8 cellular contexts compared by ENCODE assay signal in genomic region chr19:10871711-10872550, GRCh38. TPM values are rescaled to one million over a fixed set of nuclear protein-coding genes. Genes with fewer than 3 reads are reported as not detected.
A peak's percentile ranks its signal among the peaks of the same experiment; 100 is the strongest.
DNase-seq lines count a peak whose midpoint lies in the region; ATAC-seq, FAIRE-seq and TF ChIP-seq lines count a peak whose summit lies in the region.

No MANE protein-coding gene starts in this region.

- H3K4me2 ChIP-seq in PC-9: peak overlapping the region; percentile 98

- peaks cover 51% of the 10 kb centered on the region for H3K79me2 ChIP-seq in PC-9 (ENCODE audit: low read depth)

- under 1% methylated on average over 91 of the region's 91 CpGs for WGBS in right cardiac atrium
- WGBS in sigmoid colon, 2 donors: 1% methylated on average over 91 of the region's 91 CpGs

- H3K9me2 ChIP-seq in PC-9 (ENCODE audit: insufficient read depth): no peaks in the 10 kb centered on the region

- H3K36me3 Mint-ChIP-seq in activated naive CD8-positive, alpha-beta T cell: no peaks in the 10 kb centered on the region

- no peaks in the 10 kb centered on the region for H3K36me3 ChIP-seq in H7 (replicated peaks; ENCODE audit: control insufficient read depth, insufficient read depth, low read length)
- H3K36me3 ChIP-seq in PC-9 (ENCODE audit: low read depth): no peaks in the 10 kb centered on the region
- H3K36me3 ChIP-seq in sigmoid colon: no peaks in the 10 kb centered on the region

- no peak for FAIRE-seq in D721Med (lab: Jason Lieb, UNC)

- H3K4me3 ChIP-seq in H7 (ENCODE audit: insufficient read depth, low read depth, low read length) (peak overlapping the region; percentile 72), PC-9 (peak overlapping the region; percentile 85), right cardiac atrium (ENCODE audit: low read length) (peak overlapping the region; percentile 98), sigmoid colon (peak overlapping the region; percentile 70 to 98 (median 96))

- H4K20me1 ChIP-seq in PC-9 (ENCODE audit: insufficient read depth): no peaks in the 10 kb centered on the region

- peak overlapping the region; percentile 6; the same call in 1 of the 2 replicates for H3K27ac ChIP-seq in PC-9
- peak overlapping the region; percentile 76 for H3K27ac ChIP-seq in right cardiac atrium (ENCODE audit: low read length)
- peak overlapping the region; percentile 78 to 96 (median 91) for H3K27ac ChIP-seq in sigmoid colon

- peak in 1 of 2 donors; percentile 3 for ATAC-seq in right cardiac atrium

- peaks cover 23% of the 10 kb centered on the region for H3K4me1 Mint-ChIP-seq in activated naive CD8-positive, alpha-beta T cell (ENCODE audit: low read depth)

- TF ChIP-seq CTCF in D721Med (IDR thresholded peaks at IDR 0.05; ENCODE audit: insufficient read depth, missing control alignments) (no peak), PC-9 (conservative IDR thresholded peaks at IDR 0.05) (no peak; the same call in 1 of the 2 replicates), sigmoid colon (IDR thresholded peaks at IDR 0.05) (peak in 2 of 4 experiments; percentile 14 to 17)

- peaks cover 12% of the 10 kb centered on the region for H3F3A ChIP-seq in PC-9 (ENCODE audit: insufficient read depth, low read depth)

- no peak for TF ChIP-seq EP300 in sigmoid colon (IDR thresholded peaks at IDR 0.05)

- DNase-seq in D721Med (ENCODE audit: insufficient read length, low spot score) (peak; percentile 31), H7 (peak; percentile 82), PC-9 (peak in 1 of 2 experiments; percentile 31), right cardiac atrium (peak; percentile 64 to 85 (median 82)), sigmoid colon (peak; percentile 83), cortex of kidney (lab: John Stamatoyannopoulos, UW) (no peak), NOMO-1 treated with dmso at 0.1 percent for 144 hours (lab: John Stamatoyannopoulos, UW; ENCODE audit: unreplicated experiment) (no peak)

- no peaks in the 10 kb centered on the region for H3K27me3 Mint-ChIP-seq in activated naive CD8-positive, alpha-beta T cell

- peak overlapping the region; percentile 88 for H3K4me3 Mint-ChIP-seq in activated naive CD8-positive, alpha-beta T cell

- H3K9me3 Mint-ChIP-seq in activated naive CD8-positive, alpha-beta T cell (ENCODE audit: low read depth): no peaks in the 10 kb centered on the region

- TF ChIP-seq POLR2A in sigmoid colon (IDR thresholded peaks at IDR 0.05): no peak

- POLR2A ChIA-PET in PC-9 (lab: Charles Lee; ENCODE audit: unreplicated experiment): interaction anchor here (0.7 kb wide), 2 partner anchors 12 to 73 kb away, joined by 3 to 4 read pairs; no protein-coding TSS in a partner anchor

- intact Hi-C loops in PC-9 (cut with micrococcal nuclease; ENCODE audit: unreplicated experiment): loop anchor here (1.0 to 5.0 kb wide), 4 partner anchors 27 to 265 kb away; partner anchors contain the start of genes TIMM29 and YIPF2
- intact Hi-C loops in right cardiac atrium (cut with DNase I): loop anchor here in 3 of 4 donors (2.0 to 10.0 kb wide), 3 partner anchors 37 to 55 kb away; partner anchors contain the start of genes TIMM29 (in 3 of the 3) and YIPF2 (in 3 of the 3)
- intact Hi-C loops in sigmoid colon (cut with DNase I): loop anchor here (2.0 kb wide), 2 partner anchors 35 to 57 kb away; partner anchors contain the start of genes TIMM29, TMED1 and YIPF2

- H3K27me3 ChIP-seq in H7 (ENCODE audit: control insufficient read depth, insufficient read depth, low read length) (no peaks in the 10 kb centered on the region), PC-9 (ENCODE audit: insufficient read depth, low read depth) (no peaks in the 10 kb centered on the region), right cardiac atrium (ENCODE audit: control insufficient read depth, insufficient read depth) (no peaks in the 10 kb centered on the region), sigmoid colon (no peaks in the 10 kb centered on the region)

- peak overlapping the region; percentile 77 for H3K27ac Mint-ChIP-seq in activated naive CD8-positive, alpha-beta T cell

- H3K9me3 ChIP-seq in PC-9 (ENCODE audit: insufficient read depth, low read depth): no peaks in the 10 kb centered on the region
- no peaks in the 10 kb centered on the region for H3K9me3 ChIP-seq in right cardiac atrium (ENCODE audit: control insufficient read depth, low read length)
- no peaks in the 10 kb centered on the region for H3K9me3 ChIP-seq in sigmoid colon

- H2AFZ ChIP-seq in PC-9: peak overlapping the region; percentile 87

- no TSS peak for BruUV-seq in PC-9 (replicated peaks; lab: Mats Ljungman, UMichigan)

- CTCF ChIA-PET in PC-9 (lab: Charles Lee): interaction anchor here (0.9 kb wide), 1 partner anchor 68 kb away, joined by 9 read pairs; no protein-coding TSS in a partner anchor

- peaks cover 17% of the 10 kb centered on the region for H3K4me1 ChIP-seq in PC-9 (replicated peaks; ENCODE audit: insufficient read depth)
- peaks cover 2% of the 10 kb centered on the region for H3K4me1 ChIP-seq in right cardiac atrium (ENCODE audit: control insufficient read depth, insufficient read depth, low read length)
- peaks cover 0 to 52% (median 37%) of the 10 kb centered on the region in 4 donors for H3K4me1 ChIP-seq in sigmoid colon

RNA-seq across cellular contexts. Expression of gene CARM1, which starts 0.6 kb away (rescaled TPM):
- total RNA-seq in H7 (2014; rRNA removed; shearing (Covaris generic)): 117 and 151 TPM in 2 replicates
- total RNA-seq in PC-9 (2021) (56.0 and 63.7 TPM in 2 replicates), right cardiac atrium (10 to 100 TPM; 30.8 to 37.2 (median 32.6) TPM), sigmoid colon (10 to 100 TPM; 18.1 to 24.9 (median 20.8) TPM)
- polyA plus RNA-seq in right cardiac atrium (35.2 TPM), sigmoid colon (10 to 100 TPM; 21.6 to 51.8 (median 29.4) TPM)

RNA-seq across cellular contexts. Expression of gene C19orf38, which starts 23.7 kb away (rescaled TPM):
- total RNA-seq in H7 (2014; rRNA removed; shearing (Covaris generic)): 0.59 and 5.0 TPM in 2 replicates
- total RNA-seq in PC-9 (2021): 0.59 and 1.4 TPM in 2 replicates
- 1 to 10 TPM in 1 of 4 donors, under 1 TPM in 3; 0.39 to 1.4 (median 0.64) TPM for total RNA-seq in right cardiac atrium
- polyA plus RNA-seq in right cardiac atrium: 0.23 TPM
- 1 to 10 TPM in 2 of 4 donors, under 1 TPM in 1, not detected in 1; 0.99 to 2.1 (median 2.0) TPM for total RNA-seq in sigmoid colon
- 1 to 10 TPM in 2 of 3 donors, under 1 TPM in 1; 0.92 to 3.3 (median 1.2) TPM for polyA plus RNA-seq in sigmoid colon

RNA-seq across cellular contexts. Expression of gene TMED1, which starts 35.9 kb away (rescaled TPM):
- total RNA-seq in H7 (2014; rRNA removed; shearing (Covaris generic)): 49.5 and 50.3 TPM in 2 replicates
- total RNA-seq in PC-9 (2021) (21.3 and 31.4 TPM in 2 replicates), right cardiac atrium (10 to 100 TPM; 24.6 to 30.4 (median 27.8) TPM), sigmoid colon (10 to 100 TPM; 14.1 to 35.3 (median 28.9) TPM)
- polyA plus RNA-seq in right cardiac atrium (43.4 TPM), sigmoid colon (10 to 100 TPM; 10.8 to 21.8 (median 15.3) TPM)

RNA-seq across cellular contexts. Expression of gene YIPF2, which starts 56.5 kb away (rescaled TPM):
- 81.1 and 90.3 TPM in 2 replicates for total RNA-seq in H7 (2014; rRNA removed; shearing (Covaris generic))
- total RNA-seq in PC-9 (2021) (60.2 and 79.8 TPM in 2 replicates), right cardiac atrium (10 to 100 TPM; 19.3 to 25.5 (median 24.4) TPM), sigmoid colon (10 to 100 TPM; 26.5 to 36.0 (median 28.3) TPM)
- polyA plus RNA-seq in right cardiac atrium (26.5 TPM), sigmoid colon (10 to 100 TPM; 19.4 to 61.3 (median 21.0) TPM)

RNA-seq across cellular contexts. Expression of gene TIMM29, which starts 56.7 kb away (rescaled TPM):
- total RNA-seq in H7 (2014; rRNA removed; shearing (Covaris generic)): 58.2 and 68.3 TPM in 2 replicates
- total RNA-seq in PC-9 (2021) (22.4 and 26.2 TPM in 2 replicates), right cardiac atrium (10 to 100 TPM; 12.2 to 14.5 (median 13.0) TPM), sigmoid colon (10 to 100 TPM; 18.8 to 28.5 (median 26.0) TPM)
- polyA plus RNA-seq in right cardiac atrium (14.1 TPM), sigmoid colon (10 to 100 TPM in 2 of 3 donors, 1 to 10 TPM in 1; 9.6 to 22.6 (median 15.5) TPM)

Comparison
In these comparisons a context has a peak if more than half of its experiments do, and no peak if none do; other contexts are left out.
1. DNase-seq: peak in D721Med (single experiment), H7 (single experiment), right cardiac atrium (3 of 3) and sigmoid colon (single experiment); none in cortex of kidney (single experiment) and NOMO-1 treated with dmso at 0.1 percent for 144 hours (single experiment).
2. H3K27ac ChIP-seq: peak in every context shown above with its lines; median percentile 91 in sigmoid colon; 76 in right cardiac atrium; 6 in PC-9.
3. Peak in every context shown above with its lines, with median percentiles within 50 percentile points of each other: H3K4me3 ChIP-seq.